Comparison of ENCODE assay signal across 1 cellular context in the genomic region with DNA sequence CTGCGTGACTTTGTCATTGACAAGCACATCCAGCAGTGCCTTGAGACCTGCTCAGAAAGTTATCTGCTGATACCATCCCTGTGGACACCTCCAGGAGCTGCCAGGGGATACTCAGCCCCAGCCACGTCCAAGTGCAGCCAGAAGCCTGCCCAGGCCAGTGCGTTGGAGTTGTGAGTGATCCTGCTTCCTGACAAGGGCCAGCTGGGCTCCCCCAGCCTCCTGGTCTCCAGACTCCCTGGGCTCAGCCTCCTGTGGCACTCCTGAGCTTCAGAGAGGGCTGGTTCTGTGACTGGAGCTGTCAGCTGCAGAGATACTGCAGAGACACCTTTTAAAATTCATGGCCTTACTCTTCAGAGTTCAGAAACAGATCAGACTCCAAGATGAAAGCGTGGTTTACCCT.
TF ChIP-seq lines count a peak whose summit lies in the region.

No MANE protein-coding gene starts in this region.

TF ChIP-seq in WTC11, 78 proteins besides CTCF, POLR2A, EP300 and RAD21:
- TF ChIP-seq ZNF138 (CRISPR knock-in tag; conservative IDR thresholded peaks at IDR 0.05) (no peak), ZNF423 (CRISPR knock-in tag; IDR thresholded peaks at IDR 0.05) (no peak), NR2C2 (CRISPR knock-in tag; IDR thresholded peaks at IDR 0.05) (no peak), FOXJ3 (CRISPR knock-in tag; IDR thresholded peaks at IDR 0.05; ENCODE audit: borderline replicate concordance) (no peak), GRHL2 (CRISPR knock-in tag; IDR thresholded peaks at IDR 0.05; ENCODE audit: insufficient replicate concordance, severe bottlenecking) (no peak), CBFB (CRISPR knock-in tag; IDR thresholded peaks at IDR 0.05; ENCODE audit: low read depth) (no peak)
- TF ChIP-seq, protein P1, sequence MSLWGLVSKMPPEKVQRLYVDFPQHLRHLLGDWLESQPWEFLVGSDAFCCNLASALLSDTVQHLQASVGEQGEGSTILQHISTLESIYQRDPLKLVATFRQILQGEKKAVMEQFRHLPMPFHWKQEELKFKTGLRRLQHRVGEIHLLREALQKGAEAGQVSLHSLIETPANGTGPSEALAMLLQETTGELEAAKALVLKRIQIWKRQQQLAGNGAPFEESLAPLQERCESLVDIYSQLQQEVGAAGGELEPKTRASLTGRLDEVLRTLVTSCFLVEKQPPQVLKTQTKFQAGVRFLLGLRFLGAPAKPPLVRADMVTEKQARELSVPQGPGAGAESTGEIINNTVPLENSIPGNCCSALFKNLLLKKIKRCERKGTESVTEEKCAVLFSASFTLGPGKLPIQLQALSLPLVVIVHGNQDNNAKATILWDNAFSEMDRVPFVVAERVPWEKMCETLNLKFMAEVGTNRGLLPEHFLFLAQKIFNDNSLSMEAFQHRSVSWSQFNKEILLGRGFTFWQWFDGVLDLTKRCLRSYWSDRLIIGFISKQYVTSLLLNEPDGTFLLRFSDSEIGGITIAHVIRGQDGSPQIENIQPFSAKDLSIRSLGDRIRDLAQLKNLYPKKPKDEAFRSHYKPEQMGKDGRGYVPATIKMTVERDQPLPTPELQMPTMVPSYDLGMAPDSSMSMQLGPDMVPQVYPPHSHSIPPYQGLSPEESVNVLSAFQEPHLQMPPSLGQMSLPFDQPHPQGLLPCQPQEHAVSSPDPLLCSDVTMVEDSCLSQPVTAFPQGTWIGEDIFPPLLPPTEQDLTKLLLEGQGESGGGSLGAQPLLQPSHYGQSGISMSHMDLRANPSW (CRISPR knock-in tag; conservative IDR thresholded peaks at IDR 0.05; ENCODE audit: low read depth) = no peak
- TF ChIP-seq, protein P2, sequence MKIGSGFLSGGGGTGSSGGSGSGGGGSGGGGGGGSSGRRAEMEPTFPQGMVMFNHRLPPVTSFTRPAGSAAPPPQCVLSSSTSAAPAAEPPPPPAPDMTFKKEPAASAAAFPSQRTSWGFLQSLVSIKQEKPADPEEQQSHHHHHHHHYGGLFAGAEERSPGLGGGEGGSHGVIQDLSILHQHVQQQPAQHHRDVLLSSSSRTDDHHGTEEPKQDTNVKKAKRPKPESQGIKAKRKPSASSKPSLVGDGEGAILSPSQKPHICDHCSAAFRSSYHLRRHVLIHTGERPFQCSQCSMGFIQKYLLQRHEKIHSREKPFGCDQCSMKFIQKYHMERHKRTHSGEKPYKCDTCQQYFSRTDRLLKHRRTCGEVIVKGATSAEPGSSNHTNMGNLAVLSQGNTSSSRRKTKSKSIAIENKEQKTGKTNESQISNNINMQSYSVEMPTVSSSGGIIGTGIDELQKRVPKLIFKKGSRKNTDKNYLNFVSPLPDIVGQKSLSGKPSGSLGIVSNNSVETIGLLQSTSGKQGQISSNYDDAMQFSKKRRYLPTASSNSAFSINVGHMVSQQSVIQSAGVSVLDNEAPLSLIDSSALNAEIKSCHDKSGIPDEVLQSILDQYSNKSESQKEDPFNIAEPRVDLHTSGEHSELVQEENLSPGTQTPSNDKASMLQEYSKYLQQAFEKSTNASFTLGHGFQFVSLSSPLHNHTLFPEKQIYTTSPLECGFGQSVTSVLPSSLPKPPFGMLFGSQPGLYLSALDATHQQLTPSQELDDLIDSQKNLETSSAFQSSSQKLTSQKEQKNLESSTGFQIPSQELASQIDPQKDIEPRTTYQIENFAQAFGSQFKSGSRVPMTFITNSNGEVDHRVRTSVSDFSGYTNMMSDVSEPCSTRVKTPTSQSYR (CRISPR knock-in tag; IDR thresholded peaks at IDR 0.05) = no peak
- TF ChIP-seq, protein P3, sequence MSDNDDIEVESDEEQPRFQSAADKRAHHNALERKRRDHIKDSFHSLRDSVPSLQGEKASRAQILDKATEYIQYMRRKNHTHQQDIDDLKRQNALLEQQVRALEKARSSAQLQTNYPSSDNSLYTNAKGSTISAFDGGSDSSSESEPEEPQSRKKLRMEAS (CRISPR knock-in tag; IDR thresholded peaks at IDR 0.05) = no peak
TF ChIP-seq in WTC11: peak in this region for 0.
